16 cellular contexts compared by ENCODE assay signal in the genomic region with DNA sequence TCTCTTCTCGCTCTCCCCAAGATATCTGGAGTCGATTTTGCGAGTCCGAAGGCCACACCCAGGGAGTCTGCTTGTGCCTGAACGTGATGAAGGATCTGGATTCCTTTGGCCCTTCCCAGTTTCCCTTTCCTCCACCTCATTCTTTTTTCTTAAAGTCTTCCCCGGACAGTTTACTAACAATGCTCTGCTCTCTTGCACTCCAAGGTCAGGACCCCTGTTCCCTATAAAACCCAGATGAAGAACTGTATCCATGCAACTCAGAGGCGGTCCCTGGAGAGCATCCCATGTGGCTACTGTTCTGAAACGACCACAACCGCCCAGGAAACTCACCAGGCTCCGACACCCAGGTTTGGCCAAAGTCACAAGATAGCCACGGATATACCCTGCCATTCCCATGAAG.
DNase-seq lines count a peak whose midpoint lies in the region; ATAC-seq, FAIRE-seq and TF ChIP-seq lines count a peak whose summit lies in the region.
"Had no signal": no experiment of that assay in that cellular context is flagged by ENCODE, and none has a peak within 500 bp of the region (broad histone marks: within the 10 kb centered on the region; RNA-seq: fewer than 3 reads in every experiment).

No MANE protein-coding gene starts in this region.

- H3K4me3 ChIP-seq in GM23248 (peak overlapping the region; percentile 29), endothelial cell of umbilical vein (replicated peaks in 1 of 3; ENCODE audit: insufficient read depth in 1 of 3, low read depth in 1 of 3, low read length in 3 of 3) (no peak overlapping the region), lower lobe of right lung (no peak overlapping the region), suprapubic skin (no peak overlapping the region)
- H3K4me3 ChIP-seq: spleen had no signal

- no peaks in the 10 kb centered on the region for H3K9me1 ChIP-seq in endothelial cell of umbilical vein (replicated peaks; ENCODE audit: control insufficient read depth, extremely low read depth, insufficient read depth, low read length)

- no peak for FAIRE-seq in endothelial cell of umbilical vein (lab: Jason Lieb, UNC)

- H3K4me1 ChIP-seq in GM23248 (ENCODE audit: insufficient read depth) = peaks cover 25% of the 10 kb centered on the region
- H3K4me1 ChIP-seq in endothelial cell of umbilical vein (ENCODE audit: control insufficient read depth, extremely low read depth, insufficient read depth, low read length) = peaks cover 29% of the 10 kb centered on the region
- H3K4me1 ChIP-seq in lower lobe of right lung = peaks cover 34% of the 10 kb centered on the region
- peaks cover 27% of the 10 kb centered on the region for H3K4me1 ChIP-seq in suprapubic skin

- CTCF ChIA-PET in endothelial cell of umbilical vein (lab: Charles Lee) = interaction anchor here (1.1 to 1.9 kb wide), 4 partner anchors 10 to 644 kb away, joined by 3 to 22 read pairs (median 18); no protein-coding TSS in a partner anchor

- no peaks in the 10 kb centered on the region for H3K36me3 ChIP-seq in GM23248 (ENCODE audit: low read depth)
- H3K36me3 ChIP-seq in endothelial cell of umbilical vein (ENCODE audit: control insufficient read depth in 2 of 2, extremely low read depth in 1 of 2, insufficient read depth in 2 of 2, low read length in 2 of 2) = no peaks in the 10 kb centered on the region
- H3K36me3 ChIP-seq in lower lobe of right lung = no peaks in the 10 kb centered on the region
- H3K36me3 ChIP-seq in suprapubic skin = no peaks in the 10 kb centered on the region
- H3K36me3 ChIP-seq: spleen had no signal

- ATAC-seq in lower lobe of right lung = no peak
- no peak for ATAC-seq in HG03354 (IDR thresholded peaks at IDR 0.05; ENCODE audit: poor library complexity, severe bottlenecking, unreplicated experiment)
- ATAC-seq: activated T-helper 17 cell treated with anti-CD3 and anti-CD28 coated beads, Interleukin-2, amount 50 U/mL, for 72 hours; effector memory CD8-positive, alpha-beta T cell; natural killer cell had no signal

- TF ChIP-seq CTCF in endothelial cell of umbilical vein (IDR thresholded peaks at IDR 0.05; ENCODE audit: extremely low read depth in 1 of 2, insufficient read depth in 1 of 2, low read depth in 1 of 2, low read length in 2 of 2) (no peak), lower lobe of right lung (IDR thresholded peaks at IDR 0.05) (no peak), suprapubic skin (IDR thresholded peaks at IDR 0.05) (no peak)

- no TSS peak for BruUV-seq in endothelial cell of umbilical vein (replicated peaks; lab: Mats Ljungman, UMichigan)

- peak overlapping the region; percentile 68 for H2AFZ ChIP-seq in GM23248
- H2AFZ ChIP-seq in endothelial cell of umbilical vein (ENCODE audit: low read depth, low read length) = no peak overlapping the region

- TF ChIP-seq POLR2A in endothelial cell of umbilical vein (IDR thresholded peaks at IDR 0.05; ENCODE audit: low read depth, low read length) (no peak), suprapubic skin (IDR thresholded peaks at IDR 0.05) (no peak)

- H3K9ac ChIP-seq in GM23248 (peak overlapping the region; percentile 40), endothelial cell of umbilical vein (replicated peaks; ENCODE audit: extremely low read depth, insufficient read depth, low read length) (no peak overlapping the region)

- WGBS in GM23248 (ENCODE audit: low coverage in 1 of 2, low lambda C conversion rate in 2 of 2, missing lambda C conversion rate in 2 of 2), 2 experiments = 13 to 21% methylated on average over 11 of the region's 11 CpGs
- 48% methylated on average over 11 of the region's 11 CpGs for WGBS in suprapubic skin

- dilution Hi-C loops in endothelial cell of umbilical vein (cut with MboI; ENCODE audit: extremely low pct_ligation_motif_present, low sequenced_read_pairs) = no loop called here

- DNase-seq in GM23248 = peak; percentile 37
- DNase-seq in endothelial cell of umbilical vein (ENCODE audit: low read depth, low spot score) = no peak
- DNase-seq in lower lobe of right lung = no peak
- no peak for DNase-seq in suprapubic skin (ENCODE audit: low spot score in 2 of 2)
- no peak for DNase-seq in HK-2 (ENCODE audit: unreplicated experiment)
- DNase-seq in NCI-H1436 (lab: John Stamatoyannopoulos, UW) = no peak
- no peak for DNase-seq in DMS153 treated with DMSO at 0.1 percent for 48 hours (lab: John Stamatoyannopoulos, UW; ENCODE audit: unreplicated experiment)
- DNase-seq: activated CD4-positive, alpha-beta memory T cell treated with anti-CD3 and anti-CD28 coated beads for 36 hours; effector memory CD8-positive, alpha-beta T cell; head of caudate nucleus; natural killer cell; NCI-H187; spleen had no signal

- no peaks in the 10 kb centered on the region for H3K9me2 ChIP-seq in GM23248 (ENCODE audit: insufficient read depth)

- POLR2A ChIA-PET in endothelial cell of umbilical vein (lab: Charles Lee) = no interaction called here

- no peak for TF ChIP-seq EP300 in suprapubic skin (IDR thresholded peaks at IDR 0.05)

- H3K9me3 ChIP-seq in GM23248 (ENCODE audit: low read depth) (no peaks in the 10 kb centered on the region), endothelial cell of umbilical vein (replicated peaks; ENCODE audit: control insufficient read depth, insufficient read depth, low read length) (no peaks in the 10 kb centered on the region), lower lobe of right lung (no peaks in the 10 kb centered on the region), suprapubic skin (no peaks in the 10 kb centered on the region)
- H3K9me3 ChIP-seq: spleen had no signal

- 0 out of 2 replicates have a peak overlapping the region, but pooled peaks have one; percentile 30 for H3K27ac ChIP-seq in GM23248
- H3K27ac ChIP-seq in endothelial cell of umbilical vein (ENCODE audit: insufficient read depth, low read depth, low read length) = peak overlapping the region; percentile 72
- peak overlapping the region; percentile 67 for H3K27ac ChIP-seq in lower lobe of right lung
- peak overlapping the region; percentile 41 for H3K27ac ChIP-seq in suprapubic skin
- H3K27ac ChIP-seq: RWPE1 had no signal

- H3K27me3 ChIP-seq in GM23248 (replicated peaks; ENCODE audit: insufficient read depth) (no peaks in the 10 kb centered on the region), endothelial cell of umbilical vein (ENCODE audit: control insufficient read depth in 2 of 2, insufficient read depth in 2 of 2, low read length in 2 of 2) (no peaks in the 10 kb centered on the region), lower lobe of right lung (ENCODE audit: low read depth) (no peaks in the 10 kb centered on the region), suprapubic skin (peaks cover 15% of the 10 kb centered on the region)

- H4K20me1 ChIP-seq in GM23248 (ENCODE audit: insufficient read depth) (no peaks in the 10 kb centered on the region), endothelial cell of umbilical vein (replicated peaks; ENCODE audit: control insufficient read depth, extremely low read depth, insufficient read depth, low read length) (no peaks in the 10 kb centered on the region)

- in situ Hi-C loops in GM23248 (cut with MboI) = loop anchor here (10.0 kb wide), 1 partner anchor 109 kb away; no protein-coding TSS in a partner anchor

- H3K79me2 ChIP-seq in GM23248 (ENCODE audit: insufficient read depth) (no peaks in the 10 kb centered on the region), endothelial cell of umbilical vein (ENCODE audit: control insufficient read depth, insufficient read depth, low read length) (no peaks in the 10 kb centered on the region)

- H3F3A ChIP-seq in GM23248 (ENCODE audit: insufficient read depth) = peaks cover 12% of the 10 kb centered on the region

- intact Hi-C loops in endothelial cell of umbilical vein (cut with micrococcal nuclease) = loop anchor here (5.0 kb wide), 1 partner anchor 671 kb away; no protein-coding TSS in a partner anchor
- intact Hi-C loops in lower lobe of right lung (cut with DNase I) = no loop called here

- H3K4me2 ChIP-seq in GM23248 (ENCODE audit: unreplicated experiment) = peak overlapping the region; percentile 84
- H3K4me2 ChIP-seq in endothelial cell of umbilical vein (ENCODE audit: insufficient read depth, low read length) = no peak overlapping the region

TF ChIP-seq in endothelial cell of umbilical vein, 7 proteins besides CTCF, POLR2A, EP300 and RAD21:
- no peak for TF ChIP-seq FOS (IDR thresholded peaks at IDR 0.05; ENCODE audit: borderline replicate concordance, insufficient read depth, low read length)
- TF ChIP-seq, protein P1, sequence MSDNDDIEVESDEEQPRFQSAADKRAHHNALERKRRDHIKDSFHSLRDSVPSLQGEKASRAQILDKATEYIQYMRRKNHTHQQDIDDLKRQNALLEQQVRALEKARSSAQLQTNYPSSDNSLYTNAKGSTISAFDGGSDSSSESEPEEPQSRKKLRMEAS (IDR thresholded peaks at IDR 0.05; ENCODE audit: insufficient read depth, insufficient read length) = no peak
- TF ChIP-seq JUN (IDR thresholded peaks at IDR 0.05; ENCODE audit: borderline replicate concordance, insufficient read depth, insufficient read length, low read depth) = no peak
- no peak for TF ChIP-seq MYC (IDR thresholded peaks at IDR 0.05; ENCODE audit: low read depth, low read length)
- TF ChIP-seq POLR2AphosphoS5 (IDR thresholded peaks at IDR 0.05; ENCODE audit: insufficient read depth, low read depth, low read length) = no peak
- no peak for TF ChIP-seq GATA2 (IDR thresholded peaks at IDR 0.05; ENCODE audit: insufficient read depth, insufficient read length, low read depth, low read length)
- no peak for TF ChIP-seq EZH2 (IDR thresholded peaks at IDR 0.05; ENCODE audit: borderline replicate concordance, low read depth, low read length, severe bottlenecking)
